18 cellular contexts compared by ENCODE assay signal in genomic region chr12:75945581-75945980, GRCh38.
DNase-seq lines count a peak whose midpoint lies in the region; ATAC-seq and TF ChIP-seq lines count a peak whose summit lies in the region.
"Had no signal": no experiment of that assay in that cellular context is flagged by ENCODE, and none has a peak within 500 bp of the region (broad histone marks: within the 10 kb centered on the region; RNA-seq: fewer than 3 reads in every experiment).

No MANE protein-coding gene starts in this region.

- no peak overlapping the region for H3K9ac ChIP-seq in endodermal cell (ENCODE audit: extremely low read depth, low read length, poor library complexity, severe bottlenecking)

- H3K27me3 ChIP-seq in breast epithelium: no peaks in the 10 kb centered on the region
- H3K27me3 ChIP-seq in RWPE2 (ENCODE audit: insufficient read depth, poor library complexity, severe bottlenecking): no peaks in the 10 kb centered on the region
- no peaks in the 10 kb centered on the region for H3K27me3 ChIP-seq in endodermal cell (ENCODE audit: control insufficient read depth, insufficient read depth, low read length, poor library complexity, severe bottlenecking)
- H3K27me3 ChIP-seq: dorsolateral prefrontal cortex had no signal

- H3K4me3 Mint-ChIP-seq in MCF 10A (ENCODE audit: unreplicated experiment) (no peak overlapping the region), endodermal cell (no peak overlapping the region)
- no peak overlapping the region for H3K4me3 Mint-ChIP-seq in stimulated activated naive B cell treated with anti-CD40 and anti-IgM and Interleukin-4, amounts not matched to agents 10 μg/mL and 1 μg/mL and 100 μg/mL, for 72 hours
- H3K4me3 Mint-ChIP-seq: brain had no signal

- H3K36me3 Mint-ChIP-seq in MCF 10A (ENCODE audit: insufficient read depth, unreplicated experiment): no peaks in the 10 kb centered on the region
- no peaks in the 10 kb centered on the region for H3K36me3 Mint-ChIP-seq in endodermal cell (ENCODE audit: low read depth)
- peaks cover 0 to 1% of the 10 kb centered on the region in 2 donors for H3K36me3 Mint-ChIP-seq in stimulated activated naive B cell treated with anti-CD40 and anti-IgM and Interleukin-4, amounts not matched to agents 10 μg/mL and 1 μg/mL and 100 μg/mL, for 72 hours

- H3K36me3 ChIP-seq in breast epithelium (no peaks in the 10 kb centered on the region), RWPE2 (ENCODE audit: low read depth) (no peaks in the 10 kb centered on the region), endodermal cell (ENCODE audit: control insufficient read depth, insufficient read depth, low read length) (no peaks in the 10 kb centered on the region)

- H3K27ac ChIP-seq in breast epithelium (no peak overlapping the region), RWPE2 (ENCODE audit: poor library complexity, severe bottlenecking) (peak overlapping the region; percentile 99), endodermal cell (ENCODE audit: low read depth, low read length) (no peak overlapping the region)
- H3K27ac ChIP-seq: dorsolateral prefrontal cortex, psoas muscle had no signal

- H3K4me3 ChIP-seq in breast epithelium: no peak overlapping the region
- H3K4me3 ChIP-seq in RWPE2 (ENCODE audit: severe bottlenecking): no peak overlapping the region
- no peak overlapping the region for H3K4me3 ChIP-seq in endodermal cell (ENCODE audit: low read length)
- H3K4me3 ChIP-seq: dorsolateral prefrontal cortex, psoas muscle had no signal

- H3K9me3 Mint-ChIP-seq in MCF 10A (ENCODE audit: unreplicated experiment) (no peaks in the 10 kb centered on the region), endodermal cell (peaks cover 10% of the 10 kb centered on the region)
- peaks cover 2 to 4% of the 10 kb centered on the region in 2 donors for H3K9me3 Mint-ChIP-seq in stimulated activated naive B cell treated with anti-CD40 and anti-IgM and Interleukin-4, amounts not matched to agents 10 μg/mL and 1 μg/mL and 100 μg/mL, for 72 hours

- BruUV-seq in MCF 10A (replicated peaks; lab: Mats Ljungman, UMichigan): no TSS peak

- TF ChIP-seq CTCF in MCF 10A (IDR thresholded peaks at IDR 0.05; ENCODE audit: unreplicated experiment) (no peak), breast epithelium (IDR thresholded peaks at IDR 0.05) (no peak), RWPE2 (IDR thresholded peaks at IDR 0.05; ENCODE audit: poor library complexity, severe bottlenecking) (no peak), endodermal cell (conservative IDR thresholded peaks at IDR 0.05) (no peak)

- CTCF ChIA-PET in MCF 10A (lab: Yijun Ruan, JAX): interaction anchor here (1.8 kb wide), 1 partner anchor 78 kb away, joined by 3 read pairs; no protein-coding TSS in a partner anchor

- intact Hi-C loops in MCF 10A (cut with micrococcal nuclease): loop anchor here (2.0 kb wide), 2 partner anchors 33 to 79 kb away; no protein-coding TSS in a partner anchor
- intact Hi-C loops in breast epithelium (cut with DNase I; ENCODE audit: low total_unique reads): no loop called here

- no peak for TF ChIP-seq POLR2A in breast epithelium (IDR thresholded peaks at IDR 0.05)

- H3K27me3 Mint-ChIP-seq in MCF 10A (ENCODE audit: insufficient read depth, unreplicated experiment) (no peaks in the 10 kb centered on the region), endodermal cell (ENCODE audit: insufficient read depth) (no peaks in the 10 kb centered on the region)
- no peaks in the 10 kb centered on the region for H3K27me3 Mint-ChIP-seq in stimulated activated naive B cell treated with anti-CD40 and anti-IgM and Interleukin-4, amounts not matched to agents 10 μg/mL and 1 μg/mL and 100 μg/mL, for 72 hours
- H3K27me3 Mint-ChIP-seq: brain; naive thymus-derived CD4-positive, alpha-beta T cell had no signal

- DNase-seq in MCF 10A (ENCODE audit: unreplicated experiment): no peak
- DNase-seq in breast epithelium (ENCODE audit: low spot score in 2 of 2): no peak
- no peak for DNase-seq in RWPE2 (ENCODE audit: low spot score)
- no peak for DNase-seq in endodermal cell
- no peak for DNase-seq in stimulated activated naive B cell treated with anti-CD40 and anti-IgM and Interleukin-4, amounts not matched to agents 10 μg/mL and 1 μg/mL and 100 μg/mL, for 72 hours
- no peak for DNase-seq in nucleus accumbens (lab: John Stamatoyannopoulos, UW)
- DNase-seq in GM19240 (ENCODE audit: insufficient read length, low spot score): no peak
- DNase-seq in effector CD8-positive, alpha-beta T cell (lab: John Stamatoyannopoulos, UW): no peak
- DNase-seq: activated effector memory CD4-positive, alpha-beta T cell treated with anti-CD3 and anti-CD28 coated beads, Interleukin-2, amount 50 U/mL, for 16 hours; dorsolateral prefrontal cortex; KBM-7; naive thymus-derived CD4-positive, alpha-beta T cell; NK-92 treated with Interleukin-12 subunit alpha and Interleukin-12 subunit beta, amount 100 ng/mL, for 24 hours; psoas muscle; SHP77; stimulated activated naive CD4-positive, alpha-beta T cell treated with Interleukin-2 at 50 U/mL for 16 hours; T1000 had no signal

- no peaks in the 10 kb centered on the region for H3K9me3 ChIP-seq in breast epithelium
- no peaks in the 10 kb centered on the region for H3K9me3 ChIP-seq in RWPE2 (ENCODE audit: severe bottlenecking)
- H3K9me3 ChIP-seq in endodermal cell (ENCODE audit: control insufficient read depth, low read length): peaks cover 2% of the 10 kb centered on the region
- H3K9me3 ChIP-seq: psoas muscle had no signal

- H3K4me1 ChIP-seq in breast epithelium: no peaks in the 10 kb centered on the region
- H3K4me1 ChIP-seq in RWPE2 (ENCODE audit: insufficient read depth, poor library complexity, severe bottlenecking): peaks cover 36% of the 10 kb centered on the region
- H3K4me1 ChIP-seq in endodermal cell (ENCODE audit: control insufficient read depth, insufficient read depth, low read length): peaks cover 17% of the 10 kb centered on the region
- H3K4me1 ChIP-seq: psoas muscle had no signal

- ATAC-seq in RWPE2 (ENCODE audit: low read depth): no peak
- no peak for ATAC-seq in stimulated activated naive B cell treated with anti-CD40 and anti-IgM and Interleukin-4, amounts not matched to agents 10 μg/mL and 1 μg/mL and 100 μg/mL, for 72 hours (replicated peaks)
- ATAC-seq: naive thymus-derived CD4-positive, alpha-beta T cell; psoas muscle had no signal

- WGBS in endodermal cell (ENCODE audit: insufficient coverage in 1 of 2, insufficient read length in 1 of 2), 2 experiments: 78 to 93% methylated on average over 3 to 4 of the region's 4 CpGs

- peaks cover 15% of the 10 kb centered on the region for H3K4me1 Mint-ChIP-seq in MCF 10A (ENCODE audit: insufficient read depth, unreplicated experiment)
- peaks cover 24% of the 10 kb centered on the region for H3K4me1 Mint-ChIP-seq in endodermal cell
- peaks cover 14 to 20% of the 10 kb centered on the region in 2 donors for H3K4me1 Mint-ChIP-seq in stimulated activated naive B cell treated with anti-CD40 and anti-IgM and Interleukin-4, amounts not matched to agents 10 μg/mL and 1 μg/mL and 100 μg/mL, for 72 hours

- H3K27ac Mint-ChIP-seq in MCF 10A (ENCODE audit: low read depth, unreplicated experiment): peak overlapping the region; percentile 90
- H3K27ac Mint-ChIP-seq in endodermal cell: peak overlapping the region; percentile 89
- peak overlapping the region; percentile 31 for H3K27ac Mint-ChIP-seq in stimulated activated naive B cell treated with anti-CD40 and anti-IgM and Interleukin-4, amounts not matched to agents 10 μg/mL and 1 μg/mL and 100 μg/mL, for 72 hours

- POLR2A ChIA-PET in MCF 10A (lab: Yijun Ruan, JAX): interaction anchor here (0.7 to 2.5 kb wide), 4 partner anchors 8 to 196 kb away, joined by 3 to 20 read pairs (median 6); partner anchors contain the start of gene PHLDA1

Comparison
In these comparisons a context has a peak if more than half of its experiments do, and no peak if none do; other contexts are left out.
1. H3K27ac Mint-ChIP-seq: peak in every context shown above with its lines; median percentile 90 in MCF 10A; 89 in endodermal cell; 31 in stimulated activated naive B cell treated with anti-CD40 and anti-IgM and Interleukin-4, amounts not matched to agents 10 μg/mL and 1 μg/mL and 100 μg/mL, for 72 hours.